In the genomic region with DNA sequence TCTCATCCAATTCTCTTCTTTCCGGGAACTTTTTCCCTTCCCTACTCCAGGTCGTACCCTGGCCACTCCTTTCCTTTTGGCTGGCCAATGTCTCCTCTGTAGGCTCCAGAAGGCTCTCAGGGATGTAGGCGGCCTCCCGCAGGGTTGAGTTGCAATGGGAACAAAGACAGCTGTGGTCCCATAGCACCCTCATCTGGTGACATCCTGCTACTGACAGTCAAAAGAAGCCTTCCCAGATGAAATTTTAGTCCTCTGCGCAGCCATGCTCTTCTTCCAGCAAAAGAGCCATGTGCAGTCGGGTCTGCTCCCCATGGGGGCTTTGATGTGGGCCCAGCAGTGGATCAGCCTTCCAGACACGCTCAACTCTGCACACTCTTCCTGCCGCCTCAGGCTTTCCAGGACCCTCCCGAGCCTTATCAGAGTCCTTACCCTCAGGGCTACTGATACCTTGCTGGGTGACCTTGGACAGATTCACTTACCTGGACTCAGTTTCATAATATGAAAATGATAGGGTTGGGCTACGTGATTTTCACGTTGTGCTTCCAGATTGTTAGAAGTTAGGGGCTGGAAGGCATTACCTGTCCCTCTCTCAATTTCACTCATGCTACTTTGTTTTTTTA, we compare ENCODE assay signal across 2 cellular contexts.
TF ChIP-seq lines count a peak whose summit lies in the region.

No MANE protein-coding gene starts in this region.

TF ChIP-seq in SK-N-SH, 30 proteins besides CTCF, POLR2A, EP300 and RAD21:
- TF ChIP-seq RXRA (IDR thresholded peaks at IDR 0.05; ENCODE audit: borderline replicate concordance, low read depth) (no peak), RFX5 (IDR thresholded peaks at IDR 0.05; ENCODE audit: low read length) (no peak), FOSL2 (IDR thresholded peaks at IDR 0.05; ENCODE audit: borderline replicate concordance, low read depth) (no peak), GATA2 (CRISPR knock-in tag; IDR thresholded peaks at IDR 0.05) (no peak), ELF1 (IDR thresholded peaks at IDR 0.05) (no peak), EZH2phosphoT487 (IDR thresholded peaks at IDR 0.05; ENCODE audit: borderline replicate concordance, low read depth) (no peak), RCOR1 (IDR thresholded peaks at IDR 0.05; ENCODE audit: low read length) (no peak)
- TF ChIP-seq, protein P1, sequence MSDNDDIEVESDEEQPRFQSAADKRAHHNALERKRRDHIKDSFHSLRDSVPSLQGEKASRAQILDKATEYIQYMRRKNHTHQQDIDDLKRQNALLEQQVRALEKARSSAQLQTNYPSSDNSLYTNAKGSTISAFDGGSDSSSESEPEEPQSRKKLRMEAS (IDR thresholded peaks at IDR 0.05; ENCODE audit: low read depth) = no peak
- TF ChIP-seq, protein P2, sequence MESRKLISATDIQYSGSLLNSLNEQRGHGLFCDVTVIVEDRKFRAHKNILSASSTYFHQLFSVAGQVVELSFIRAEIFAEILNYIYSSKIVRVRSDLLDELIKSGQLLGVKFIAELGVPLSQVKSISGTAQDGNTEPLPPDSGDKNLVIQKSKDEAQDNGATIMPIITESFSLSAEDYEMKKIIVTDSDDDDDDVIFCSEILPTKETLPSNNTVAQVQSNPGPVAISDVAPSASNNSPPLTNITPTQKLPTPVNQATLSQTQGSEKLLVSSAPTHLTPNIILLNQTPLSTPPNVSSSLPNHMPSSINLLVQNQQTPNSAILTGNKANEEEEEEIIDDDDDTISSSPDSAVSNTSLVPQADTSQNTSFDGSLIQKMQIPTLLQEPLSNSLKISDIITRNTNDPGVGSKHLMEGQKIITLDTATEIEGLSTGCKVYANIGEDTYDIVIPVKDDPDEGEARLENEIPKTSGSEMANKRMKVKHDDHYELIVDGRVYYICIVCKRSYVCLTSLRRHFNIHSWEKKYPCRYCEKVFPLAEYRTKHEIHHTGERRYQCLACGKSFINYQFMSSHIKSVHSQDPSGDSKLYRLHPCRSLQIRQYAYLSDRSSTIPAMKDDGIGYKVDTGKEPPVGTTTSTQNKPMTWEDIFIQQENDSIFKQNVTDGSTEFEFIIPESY (IDR thresholded peaks at IDR 0.05; ENCODE audit: borderline replicate concordance, low read depth) = no peak

TF ChIP-seq in HepG2, 621 proteins besides CTCF, POLR2A, EP300 and RAD21:
- TF ChIP-seq ZNF441 (CRISPR knock-in tag; IDR thresholded peaks at IDR 0.05; ENCODE audit: borderline replicate concordance) (no peak), FOXP1 (IDR thresholded peaks at IDR 0.05) (no peak), FOXP1 (CRISPR knock-in tag; IDR thresholded peaks at IDR 0.05) (no peak), SMC3 (IDR thresholded peaks at IDR 0.05; ENCODE audit: low read length) (peak; percentile 69; the same call in 1 of the 2 replicates), STAG1 (CRISPR knock-in tag; IDR thresholded peaks at IDR 0.05) (peak; percentile 82)
